Comparison of ENCODE assay signal across 1 cellular context in the genomic region with DNA sequence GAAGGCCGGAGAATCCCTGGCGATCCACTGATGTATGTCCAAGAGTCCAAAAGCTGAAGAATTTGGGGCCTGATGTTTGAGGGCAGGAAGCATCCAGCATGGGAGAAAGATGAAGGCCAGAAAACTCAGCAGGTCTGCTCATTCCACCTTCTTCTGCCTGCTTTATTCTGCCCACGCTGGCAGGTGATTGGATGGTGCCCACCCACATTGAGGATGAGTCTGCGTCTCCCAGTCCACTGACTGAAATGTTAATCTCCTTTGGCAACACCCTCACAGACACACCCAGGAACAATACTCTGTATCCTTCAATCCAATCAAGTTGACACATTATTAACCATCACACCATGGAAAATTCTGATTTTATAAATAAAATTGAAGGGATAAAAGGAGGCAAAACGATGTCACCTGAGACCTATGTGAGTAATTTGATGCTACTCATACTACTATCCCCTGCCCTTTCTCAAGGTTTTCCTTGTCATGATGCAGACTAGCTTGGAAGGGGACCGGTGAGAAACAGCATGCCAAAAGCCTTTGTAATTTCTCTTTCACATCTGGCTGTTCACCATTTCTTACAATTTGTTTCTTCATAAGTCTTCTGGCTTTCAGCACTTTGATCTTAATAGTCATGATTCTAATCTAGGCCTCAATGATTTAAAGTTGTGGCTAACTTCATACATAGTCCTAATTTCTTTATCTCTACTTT.
TF ChIP-seq lines count a peak whose summit lies in the region.

No MANE protein-coding gene starts in this region.

TF ChIP-seq in WTC11, 78 proteins besides CTCF, POLR2A, EP300 and RAD21:
- TF ChIP-seq, protein P1, sequence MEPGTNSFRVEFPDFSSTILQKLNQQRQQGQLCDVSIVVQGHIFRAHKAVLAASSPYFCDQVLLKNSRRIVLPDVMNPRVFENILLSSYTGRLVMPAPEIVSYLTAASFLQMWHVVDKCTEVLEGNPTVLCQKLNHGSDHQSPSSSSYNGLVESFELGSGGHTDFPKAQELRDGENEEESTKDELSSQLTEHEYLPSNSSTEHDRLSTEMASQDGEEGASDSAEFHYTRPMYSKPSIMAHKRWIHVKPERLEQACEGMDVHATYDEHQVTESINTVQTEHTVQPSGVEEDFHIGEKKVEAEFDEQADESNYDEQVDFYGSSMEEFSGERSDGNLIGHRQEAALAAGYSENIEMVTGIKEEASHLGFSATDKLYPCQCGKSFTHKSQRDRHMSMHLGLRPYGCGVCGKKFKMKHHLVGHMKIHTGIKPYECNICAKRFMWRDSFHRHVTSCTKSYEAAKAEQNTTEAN (CRISPR knock-in tag; IDR thresholded peaks at IDR 0.05), result no peak
- TF ChIP-seq GABPB1 (CRISPR knock-in tag; IDR thresholded peaks at IDR 0.05) (no peak), TCF7 (CRISPR knock-in tag; IDR thresholded peaks at IDR 0.05; ENCODE audit: low read depth) (no peak), NR3C1 (CRISPR knock-in tag; conservative IDR thresholded peaks at IDR 0.05; ENCODE audit: low read depth) (no peak), ZNF138 (CRISPR knock-in tag; conservative IDR thresholded peaks at IDR 0.05) (no peak), ZNF317 (CRISPR knock-in tag; IDR thresholded peaks at IDR 0.05; ENCODE audit: borderline replicate concordance, low read depth) (no peak), GRHL2 (CRISPR knock-in tag; IDR thresholded peaks at IDR 0.05; ENCODE audit: insufficient replicate concordance, severe bottlenecking) (no peak), ZNF263 (CRISPR knock-in tag; IDR thresholded peaks at IDR 0.05; ENCODE audit: low read depth) (no peak), MYBL2 (CRISPR knock-in tag; IDR thresholded peaks at IDR 0.05) (no peak), ZNF396 (CRISPR knock-in tag; IDR thresholded peaks at IDR 0.05; ENCODE audit: borderline replicate concordance) (no peak)
- TF ChIP-seq, protein P2, sequence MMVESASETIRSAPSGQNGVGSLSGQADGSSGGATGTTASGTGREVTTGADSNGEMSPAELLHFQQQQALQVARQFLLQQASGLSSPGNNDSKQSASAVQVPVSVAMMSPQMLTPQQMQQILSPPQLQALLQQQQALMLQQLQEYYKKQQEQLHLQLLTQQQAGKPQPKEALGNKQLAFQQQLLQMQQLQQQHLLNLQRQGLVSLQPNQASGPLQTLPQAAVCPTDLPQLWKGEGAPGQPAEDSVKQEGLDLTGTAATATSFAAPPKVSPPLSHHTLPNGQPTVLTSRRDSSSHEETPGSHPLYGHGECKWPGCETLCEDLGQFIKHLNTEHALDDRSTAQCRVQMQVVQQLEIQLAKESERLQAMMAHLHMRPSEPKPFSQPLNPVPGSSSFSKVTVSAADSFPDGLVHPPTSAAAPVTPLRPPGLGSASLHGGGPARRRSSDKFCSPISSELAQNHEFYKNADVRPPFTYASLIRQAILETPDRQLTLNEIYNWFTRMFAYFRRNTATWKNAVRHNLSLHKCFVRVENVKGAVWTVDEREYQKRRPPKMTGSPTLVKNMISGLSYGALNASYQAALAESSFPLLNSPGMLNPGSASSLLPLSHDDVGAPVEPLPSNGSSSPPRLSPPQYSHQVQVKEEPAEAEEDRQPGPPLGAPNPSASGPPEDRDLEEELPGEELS (CRISPR knock-in tag; IDR thresholded peaks at IDR 0.05), result no peak
- TF ChIP-seq, protein P3, sequence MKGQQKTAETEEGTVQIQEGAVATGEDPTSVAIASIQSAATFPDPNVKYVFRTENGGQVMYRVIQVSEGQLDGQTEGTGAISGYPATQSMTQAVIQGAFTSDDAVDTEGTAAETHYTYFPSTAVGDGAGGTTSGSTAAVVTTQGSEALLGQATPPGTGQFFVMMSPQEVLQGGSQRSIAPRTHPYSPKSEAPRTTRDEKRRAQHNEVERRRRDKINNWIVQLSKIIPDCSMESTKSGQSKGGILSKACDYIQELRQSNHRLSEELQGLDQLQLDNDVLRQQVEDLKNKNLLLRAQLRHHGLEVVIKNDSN (CRISPR knock-in tag; IDR thresholded peaks at IDR 0.05), result no peak
- TF ChIP-seq, protein P4, sequence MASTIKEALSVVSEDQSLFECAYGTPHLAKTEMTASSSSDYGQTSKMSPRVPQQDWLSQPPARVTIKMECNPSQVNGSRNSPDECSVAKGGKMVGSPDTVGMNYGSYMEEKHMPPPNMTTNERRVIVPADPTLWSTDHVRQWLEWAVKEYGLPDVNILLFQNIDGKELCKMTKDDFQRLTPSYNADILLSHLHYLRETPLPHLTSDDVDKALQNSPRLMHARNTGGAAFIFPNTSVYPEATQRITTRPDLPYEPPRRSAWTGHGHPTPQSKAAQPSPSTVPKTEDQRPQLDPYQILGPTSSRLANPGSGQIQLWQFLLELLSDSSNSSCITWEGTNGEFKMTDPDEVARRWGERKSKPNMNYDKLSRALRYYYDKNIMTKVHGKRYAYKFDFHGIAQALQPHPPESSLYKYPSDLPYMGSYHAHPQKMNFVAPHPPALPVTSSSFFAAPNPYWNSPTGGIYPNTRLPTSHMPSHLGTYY (CRISPR knock-in tag; IDR thresholded peaks at IDR 0.05), result no peak
- TF ChIP-seq, protein P5, sequence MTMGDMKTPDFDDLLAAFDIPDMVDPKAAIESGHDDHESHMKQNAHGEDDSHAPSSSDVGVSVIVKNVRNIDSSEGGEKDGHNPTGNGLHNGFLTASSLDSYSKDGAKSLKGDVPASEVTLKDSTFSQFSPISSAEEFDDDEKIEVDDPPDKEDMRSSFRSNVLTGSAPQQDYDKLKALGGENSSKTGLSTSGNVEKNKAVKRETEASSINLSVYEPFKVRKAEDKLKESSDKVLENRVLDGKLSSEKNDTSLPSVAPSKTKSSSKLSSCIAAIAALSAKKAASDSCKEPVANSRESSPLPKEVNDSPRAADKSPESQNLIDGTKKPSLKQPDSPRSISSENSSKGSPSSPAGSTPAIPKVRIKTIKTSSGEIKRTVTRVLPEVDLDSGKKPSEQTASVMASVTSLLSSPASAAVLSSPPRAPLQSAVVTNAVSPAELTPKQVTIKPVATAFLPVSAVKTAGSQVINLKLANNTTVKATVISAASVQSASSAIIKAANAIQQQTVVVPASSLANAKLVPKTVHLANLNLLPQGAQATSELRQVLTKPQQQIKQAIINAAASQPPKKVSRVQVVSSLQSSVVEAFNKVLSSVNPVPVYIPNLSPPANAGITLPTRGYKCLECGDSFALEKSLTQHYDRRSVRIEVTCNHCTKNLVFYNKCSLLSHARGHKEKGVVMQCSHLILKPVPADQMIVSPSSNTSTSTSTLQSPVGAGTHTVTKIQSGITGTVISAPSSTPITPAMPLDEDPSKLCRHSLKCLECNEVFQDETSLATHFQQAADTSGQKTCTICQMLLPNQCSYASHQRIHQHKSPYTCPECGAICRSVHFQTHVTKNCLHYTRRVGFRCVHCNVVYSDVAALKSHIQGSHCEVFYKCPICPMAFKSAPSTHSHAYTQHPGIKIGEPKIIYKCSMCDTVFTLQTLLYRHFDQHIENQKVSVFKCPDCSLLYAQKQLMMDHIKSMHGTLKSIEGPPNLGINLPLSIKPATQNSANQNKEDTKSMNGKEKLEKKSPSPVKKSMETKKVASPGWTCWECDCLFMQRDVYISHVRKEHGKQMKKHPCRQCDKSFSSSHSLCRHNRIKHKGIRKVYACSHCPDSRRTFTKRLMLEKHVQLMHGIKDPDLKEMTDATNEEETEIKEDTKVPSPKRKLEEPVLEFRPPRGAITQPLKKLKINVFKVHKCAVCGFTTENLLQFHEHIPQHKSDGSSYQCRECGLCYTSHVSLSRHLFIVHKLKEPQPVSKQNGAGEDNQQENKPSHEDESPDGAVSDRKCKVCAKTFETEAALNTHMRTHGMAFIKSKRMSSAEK (CRISPR knock-in tag; IDR thresholded peaks at IDR 0.05; ENCODE audit: borderline replicate concordance), result no peak
- TF ChIP-seq, protein P6, sequence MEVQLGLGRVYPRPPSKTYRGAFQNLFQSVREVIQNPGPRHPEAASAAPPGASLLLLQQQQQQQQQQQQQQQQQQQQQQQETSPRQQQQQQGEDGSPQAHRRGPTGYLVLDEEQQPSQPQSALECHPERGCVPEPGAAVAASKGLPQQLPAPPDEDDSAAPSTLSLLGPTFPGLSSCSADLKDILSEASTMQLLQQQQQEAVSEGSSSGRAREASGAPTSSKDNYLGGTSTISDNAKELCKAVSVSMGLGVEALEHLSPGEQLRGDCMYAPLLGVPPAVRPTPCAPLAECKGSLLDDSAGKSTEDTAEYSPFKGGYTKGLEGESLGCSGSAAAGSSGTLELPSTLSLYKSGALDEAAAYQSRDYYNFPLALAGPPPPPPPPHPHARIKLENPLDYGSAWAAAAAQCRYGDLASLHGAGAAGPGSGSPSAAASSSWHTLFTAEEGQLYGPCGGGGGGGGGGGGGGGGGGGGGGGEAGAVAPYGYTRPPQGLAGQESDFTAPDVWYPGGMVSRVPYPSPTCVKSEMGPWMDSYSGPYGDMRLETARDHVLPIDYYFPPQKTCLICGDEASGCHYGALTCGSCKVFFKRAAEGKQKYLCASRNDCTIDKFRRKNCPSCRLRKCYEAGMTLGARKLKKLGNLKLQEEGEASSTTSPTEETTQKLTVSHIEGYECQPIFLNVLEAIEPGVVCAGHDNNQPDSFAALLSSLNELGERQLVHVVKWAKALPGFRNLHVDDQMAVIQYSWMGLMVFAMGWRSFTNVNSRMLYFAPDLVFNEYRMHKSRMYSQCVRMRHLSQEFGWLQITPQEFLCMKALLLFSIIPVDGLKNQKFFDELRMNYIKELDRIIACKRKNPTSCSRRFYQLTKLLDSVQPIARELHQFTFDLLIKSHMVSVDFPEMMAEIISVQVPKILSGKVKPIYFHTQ (CRISPR knock-in tag; IDR thresholded peaks at IDR 0.05), result no peak
